ENCODE assay signal across 8 cellular contexts in genomic region chr20:47307569-47307968, GRCh38. TPM values are rescaled to one million over a fixed set of nuclear protein-coding genes. Genes with fewer than 3 reads are reported as not detected.
DNase-seq lines count a peak whose midpoint lies in the region; ATAC-seq, FAIRE-seq and TF ChIP-seq lines count a peak whose summit lies in the region.
"Not testable (repeated sequence)": the region's sequence is repeated elsewhere in the genome, so short reads cannot be mapped to it uniquely, and the experiment has no call there.

No MANE protein-coding gene starts in this region.

- TF ChIP-seq EP300 in K562 (IDR thresholded peaks at IDR 0.05; ENCODE audit: low read length); esophagus muscularis mucosa (IDR thresholded peaks at IDR 0.05); sigmoid colon (IDR thresholded peaks at IDR 0.05); stomach (IDR thresholded peaks at IDR 0.05): not testable (repeated sequence)

- not testable (repeated sequence) for H3K27me3 ChIP-seq in GM23338 (ENCODE audit: insufficient read depth); RWPE2 (ENCODE audit: insufficient read depth, poor library complexity, severe bottlenecking); K562 (ENCODE audit: control insufficient read depth in 2 of 2, insufficient read depth in 2 of 2, low read length in 2 of 2); esophagus muscularis mucosa; mesenchymal stem cell (ENCODE audit: control insufficient read depth in 1 of 2, insufficient read depth in 1 of 2, low read length in 2 of 2); trophoblast cell (ENCODE audit: insufficient read depth, low read length); sigmoid colon; stomach

- peak overlapping the region; percentile 88; the same call in 1 of the 2 replicates for H3K27ac ChIP-seq in GM23338 (ENCODE audit: low read depth)
- peak overlapping the region; percentile 72 for H3K27ac ChIP-seq in RWPE2 (ENCODE audit: poor library complexity, severe bottlenecking)
- not testable (repeated sequence) for H3K27ac ChIP-seq in K562 (ENCODE audit: extremely low read depth, low read depth, low read length); mesenchymal stem cell (ENCODE audit: low read length, poor library complexity, severe bottlenecking); trophoblast cell (ENCODE audit: low read depth, low read length)
- H3K27ac ChIP-seq in esophagus muscularis mucosa (replicated peaks in 1 of 4) = peak overlapping the region; percentile 76 to 99 (median 96)
- peak overlapping the region; percentile 66 to 97 (median 94) for H3K27ac ChIP-seq in sigmoid colon
- peak overlapping the region in 3 of 5 donors; percentile 12 to 97 (median 74) for H3K27ac ChIP-seq in stomach

- H3F3A ChIP-seq in GM23338 (replicated peaks; ENCODE audit: low read depth) = peaks cover 26% of the 10 kb centered on the region

- CTCF ChIA-PET in K562 (lab: Yijun Ruan, JAX; ENCODE audit: low intra/inter-chr PET ratio) = not testable (repeated sequence)

- H3K4ac ChIP-seq in mesenchymal stem cell (ENCODE audit: low read depth in 1 of 2, low read length in 2 of 2) = not testable (repeated sequence)
- peak overlapping the region; percentile 44 for H3K4ac ChIP-seq in trophoblast cell (ENCODE audit: low read depth, low read length)

- FAIRE-seq in K562 (lab: Jason Lieb, UNC) = not testable (repeated sequence)

- H4K20me1 ChIP-seq in GM23338 (replicated peaks; ENCODE audit: insufficient read depth) = not testable (repeated sequence)
- peaks cover 29% of the 10 kb centered on the region for H4K20me1 ChIP-seq in K562 (replicated peaks; ENCODE audit: control insufficient read depth, insufficient read depth, low read length)

- H3K9ac ChIP-seq in K562 (ENCODE audit: insufficient read depth in 1 of 2, low read depth in 2 of 2, low read length in 2 of 2); mesenchymal stem cell (ENCODE audit: low read length); trophoblast cell (ENCODE audit: low read length): not testable (repeated sequence)

- TF ChIP-seq POLR2A in K562 (conservative IDR thresholded peaks at IDR 0.05); esophagus muscularis mucosa (IDR thresholded peaks at IDR 0.05; ENCODE audit: low read depth); sigmoid colon (IDR thresholded peaks at IDR 0.05); stomach (IDR thresholded peaks at IDR 0.05): not testable (repeated sequence)

- not testable (repeated sequence) for H3K4me3 Mint-ChIP-seq in GM23338

- H3K9me3 Mint-ChIP-seq in GM23338 = not testable (repeated sequence)

- not testable (repeated sequence) for DNase-seq in GM23338 (ENCODE audit: low spot score); K562 (ENCODE audit: extremely low read depth in 1 of 4, low spot score in 3 of 4); esophagus muscularis mucosa (ENCODE audit: extremely low spot score); mesenchymal stem cell; stomach
- DNase-seq in RWPE2 (ENCODE audit: low spot score) (peak; percentile 36), trophoblast cell (peak; percentile 53 to 69), sigmoid colon (peak; percentile 55)

- not testable (repeated sequence) for H2BK120ac ChIP-seq in mesenchymal stem cell (ENCODE audit: low read depth, low read length); trophoblast cell (ENCODE audit: insufficient read depth, low read length, poor library complexity)

- intact Hi-C loops in K562 (cut with micrococcal nuclease); esophagus muscularis mucosa (cut with DNase I); sigmoid colon (cut with DNase I); stomach (cut with DNase I; ENCODE audit: low total_unique reads): not testable (repeated sequence)

- not testable (repeated sequence) for H3K9me2 ChIP-seq in GM23338 (ENCODE audit: insufficient read depth)

- POLR2A ChIA-PET in K562 (lab: Yijun Ruan, JAX) = interaction anchor here (0.8 kb wide), 1 partner anchor 10 kb away, joined by 3 read pairs; no protein-coding TSS in a partner anchor

- H3K36me3 ChIP-seq in GM23338 (ENCODE audit: insufficient read depth) (peaks cover 30% of the 10 kb centered on the region), RWPE2 (ENCODE audit: low read depth) (peaks cover 96% of the 10 kb centered on the region), K562 (ENCODE audit: control insufficient read depth, insufficient read depth, low read length) (peaks cover 97% of the 10 kb centered on the region), esophagus muscularis mucosa (peaks cover 9 to 66% (median 39%) of the 10 kb centered on the region in 4 donors), mesenchymal stem cell (ENCODE audit: control insufficient read depth in 1 of 2, insufficient read depth in 2 of 2, low read depth in 1 of 2, low read length in 2 of 2) (peaks cover 43 to 61% of the 10 kb centered on the region in 2 experiments), trophoblast cell (ENCODE audit: control insufficient read depth in 1 of 2, insufficient read depth in 2 of 2, low read length in 2 of 2) (peaks cover 13 to 25% of the 10 kb centered on the region in 2 experiments), sigmoid colon (peaks cover 0 to 32% (median 0%) of the 10 kb centered on the region in 4 donors), stomach (peaks cover 4 to 67% (median 62%) of the 10 kb centered on the region in 4 donors)

- TF ChIP-seq RAD21 in K562 (CRISPR knock-in tag; conservative IDR thresholded peaks at IDR 0.05 in 1 of 2, IDR thresholded peaks at IDR 0.05 in 1 of 2) = not testable (repeated sequence)

- H3K4me1 ChIP-seq in GM23338 (ENCODE audit: insufficient read depth) = peaks cover 54% of the 10 kb centered on the region
- peaks cover 31% of the 10 kb centered on the region for H3K4me1 ChIP-seq in RWPE2 (ENCODE audit: insufficient read depth, poor library complexity, severe bottlenecking)
- H3K4me1 ChIP-seq in K562 (replicated peaks in 1 of 2; ENCODE audit: control insufficient read depth in 2 of 2, insufficient read depth in 2 of 2, low read length in 2 of 2) = peaks cover 0 to 11% of the 10 kb centered on the region in 2 experiments; a peak in 2 of 5 replicates
- peaks cover 42 to 88% (median 86%) of the 10 kb centered on the region in 4 donors for H3K4me1 ChIP-seq in esophagus muscularis mucosa
- H3K4me1 ChIP-seq in mesenchymal stem cell (ENCODE audit: control insufficient read depth, insufficient read depth, low read depth, low read length) = not testable (repeated sequence)
- peaks cover 8 to 26% of the 10 kb centered on the region in 2 experiments for H3K4me1 ChIP-seq in trophoblast cell (ENCODE audit: control insufficient read depth in 1 of 2, insufficient read depth in 2 of 2, low read length in 2 of 2)
- H3K4me1 ChIP-seq in sigmoid colon = peaks cover 0 to 83% (median 51%) of the 10 kb centered on the region in 4 donors
- peaks cover 20 to 94% (median 58%) of the 10 kb centered on the region in 4 donors for H3K4me1 ChIP-seq in stomach

- H2AK5ac ChIP-seq in mesenchymal stem cell (ENCODE audit: low read length, severe bottlenecking); trophoblast cell (ENCODE audit: low read length): not testable (repeated sequence)

- H2BK12ac ChIP-seq in mesenchymal stem cell (ENCODE audit: low read length in 2 of 2); trophoblast cell (ENCODE audit: low read length): not testable (repeated sequence)

- H3K9me3 ChIP-seq in RWPE2 (ENCODE audit: severe bottlenecking); K562 (replicated peaks; ENCODE audit: control insufficient read depth, insufficient read depth, low read depth, low read length); esophagus muscularis mucosa; mesenchymal stem cell (ENCODE audit: control insufficient read depth, low read length); trophoblast cell (ENCODE audit: insufficient read depth, low read depth, low read length); sigmoid colon; stomach: not testable (repeated sequence)

- not testable (repeated sequence) for H3K14ac ChIP-seq in mesenchymal stem cell (ENCODE audit: low read length in 2 of 2); trophoblast cell (ENCODE audit: low read length)

- H2BK5ac ChIP-seq in mesenchymal stem cell (ENCODE audit: low read depth, low read length, poor library complexity, severe bottlenecking); trophoblast cell (ENCODE audit: low read depth, low read length, poor library complexity): not testable (repeated sequence)

- not testable (repeated sequence) for H3K4me3 ChIP-seq in GM23338; RWPE2 (ENCODE audit: severe bottlenecking); K562; esophagus muscularis mucosa; mesenchymal stem cell (ENCODE audit: insufficient read depth in 1 of 2, low read depth in 1 of 2, low read length in 2 of 2); trophoblast cell (ENCODE audit: low read depth, low read length); sigmoid colon; stomach

- not testable (repeated sequence) for ATAC-seq in GM23338; RWPE2 (ENCODE audit: low read depth); K562

- H3K23ac ChIP-seq in mesenchymal stem cell (ENCODE audit: low read length in 2 of 2); trophoblast cell (ENCODE audit: low read length): not testable (repeated sequence)

- BruUV-seq in K562 (replicated peaks; lab: Mats Ljungman, UMichigan) = not testable (repeated sequence)

- H3K18ac ChIP-seq in mesenchymal stem cell (ENCODE audit: low read depth in 1 of 2, low read length in 2 of 2) = not testable (repeated sequence)
- H3K18ac ChIP-seq in trophoblast cell (ENCODE audit: low read length) = peak overlapping the region; percentile 38

- not testable (repeated sequence) for H2AFZ ChIP-seq in GM23338; K562 (ENCODE audit: low read depth, low read length); mesenchymal stem cell (ENCODE audit: low read depth, low read length); trophoblast cell (ENCODE audit: insufficient read depth, low read length, poor library complexity)

- H2BK15ac ChIP-seq in mesenchymal stem cell (ENCODE audit: low read depth, poor library complexity, severe bottlenecking) = peak overlapping the region; percentile 82

- H3K79me1 ChIP-seq in mesenchymal stem cell (replicated peaks; ENCODE audit: low read length, poor library complexity, severe bottlenecking) (peaks cover 46% of the 10 kb centered on the region), trophoblast cell (ENCODE audit: low read length) (peaks cover 25% of the 10 kb centered on the region)

- H3K27me3 Mint-ChIP-seq in GM23338 (ENCODE audit: insufficient read depth, low read depth, poor library complexity) = peaks cover 28% of the 10 kb centered on the region

- TF ChIP-seq CTCF in GM23338 (conservative IDR thresholded peaks at IDR 0.05; ENCODE audit: low read depth in 2 of 2); RWPE2 (IDR thresholded peaks at IDR 0.05; ENCODE audit: poor library complexity, severe bottlenecking); K562 (IDR thresholded peaks at IDR 0.05 in 2 of 3, conservative IDR thresholded peaks at IDR 0.05 in 1 of 3; ENCODE audit: insufficient read depth in 2 of 3, low read depth in 1 of 3, low read length in 3 of 3); esophagus muscularis mucosa (IDR thresholded peaks at IDR 0.05); sigmoid colon (IDR thresholded peaks at IDR 0.05); stomach (IDR thresholded peaks at IDR 0.05): not testable (repeated sequence)

- not testable (repeated sequence) for H3K4me2 ChIP-seq in GM23338; K562 (ENCODE audit: insufficient read depth, low read length); mesenchymal stem cell (ENCODE audit: low read length, poor library complexity, severe bottlenecking); trophoblast cell (ENCODE audit: low read length)

- not testable (repeated sequence) for H4K91ac ChIP-seq in mesenchymal stem cell (ENCODE audit: low read length); trophoblast cell (ENCODE audit: low read depth, low read length)

- peaks cover 89% of the 10 kb centered on the region for H3K36me3 Mint-ChIP-seq in GM23338 (ENCODE audit: low read depth)

- not testable (repeated sequence) for H4K8ac ChIP-seq in mesenchymal stem cell (ENCODE audit: low read length); trophoblast cell (ENCODE audit: low read depth, low read length)

- in situ Hi-C loops in K562 (cut with MboI) = loop anchor here (5.0 kb wide), 1 partner anchor 75 kb away; no protein-coding TSS in a partner anchor

- peaks cover 61% of the 10 kb centered on the region for H3K4me1 Mint-ChIP-seq in GM23338

- H3K9me1 ChIP-seq in K562 (ENCODE audit: control insufficient read depth, insufficient read depth, low read length) = not testable (repeated sequence)

- WGBS in K562 (ENCODE audit: insufficient coverage, low coverage, missing lambda C conversion rate) = 94% methylated on average over 9 of the region's 9 CpGs
- 100% methylated on average over 8 of the region's 9 CpGs for WGBS in esophagus muscularis mucosa
- WGBS in mesenchymal stem cell = 98% methylated on average over 9 of the region's 9 CpGs
- no CpG with 5 or more reads among the region's 9 CpGs for WGBS in trophoblast cell (ENCODE audit: extremely low coverage, insufficient coverage, insufficient read length)
- 88 to 96% methylated on average over 9 of the region's 9 CpGs for WGBS in sigmoid colon, 2 donors
- 94 to 98% (median 95%) methylated on average over 9 of the region's 9 CpGs for WGBS in stomach, 5 donors

- not testable (repeated sequence) for H3K27ac Mint-ChIP-seq in GM23338

- H3K79me2 ChIP-seq in GM23338 (replicated peaks; ENCODE audit: insufficient read depth) (peaks cover 100% of the 10 kb centered on the region), K562 (ENCODE audit: control insufficient read depth, insufficient read depth, low read length) (peaks cover 100% of the 10 kb centered on the region)
- H3K79me2 ChIP-seq in trophoblast cell (ENCODE audit: control insufficient read depth, insufficient read depth, low read length, poor library complexity) = not testable (repeated sequence)

- not testable (repeated sequence) for H4K12ac ChIP-seq in trophoblast cell (ENCODE audit: low read depth, low read length)

RNA-seq across cellular contexts. Expression of gene ZMYND8, which starts 48.9 kb away (rescaled TPM):
- total RNA-seq in GM23338 (2014; rRNA removed; shearing (Covaris generic)) = 64.2 and 70.9 TPM in 2 replicates
- polyA plus RNA-seq in GM23338 (2016; fragmentation: Nextera tagmentation; extraction: Ambion mirVana) (122 and 128 TPM in 2 replicates), K562 (2011; rRNA removed) (80.8 and 95.0 TPM in 2 replicates), K562 (2014; fragmentation: Illumina TruSeq; extraction: Trizol) (97.2 and 121 TPM in 2 replicates), K562 (2014; fragmentation: Nextera tagmentation; extraction: Ambion mirVana) (10 to 100 TPM; 31.8 to 58.0 TPM), K562 (2014; rRNA removed) (63.9 and 79.5 TPM in 2 replicates), sigmoid colon (10 to 100 TPM in 2 of 3 donors, 1 to 10 TPM in 1; 7.8 to 23.2 (median 11.3) TPM), stomach (10 to 100 TPM in 2 of 3 donors, 1 to 10 TPM in 1; 9.2 to 13.6 (median 12.7) TPM)
- 399 and 515 TPM in 2 replicates for total RNA-seq in K562 (2011; cell fraction: chromatin; rRNA removed; ENCODE audit: low replicate concordance)
- 184 and 194 TPM in 2 replicates for total RNA-seq in K562 (2011; cell fraction: nucleolus; rRNA removed)
- 232 and 241 TPM in 2 replicates for total RNA-seq in K562 (2011; cell fraction: nucleoplasm; rRNA removed)
- total RNA-seq in K562 (2014; rRNA removed) (51.8 and 62.6 TPM in 2 replicates), K562 (2014; rRNA removed; fragmentation: Illumina TruSeq; extraction: Trizol) (71.9 and 79.2 TPM in 2 replicates), K562 (2015; rRNA removed; fragmentation: Illumina TruSeq; extraction: Trizol) (65.3 and 67.3 TPM in 2 replicates), K562 (2021) (129 and 148 TPM in 2 replicates), esophagus muscularis mucosa (10 to 100 TPM; 44.6 to 78.6 (median 65.8) TPM), sigmoid colon (10 to 100 TPM; 24.8 to 46.0 (median 29.3) TPM), stomach (10 to 100 TPM; 25.9 to 82.6 (median 54.3) TPM)
- 42.9 and 46.7 TPM in 2 replicates for polyA plus RNA-seq in K562 (2011; cell fraction: cytosol; rRNA removed)
- 147 and 184 TPM in 2 replicates for polyA plus RNA-seq in K562 (2011; cell fraction: nucleus; rRNA removed)
- polyA plus RNA-seq in K562 (2012) = 48.4 and 62.9 TPM in 2 replicates
- 140 and 160 TPM in 2 replicates for polyA minus RNA-seq in K562 (2011; rRNA and poly(A)+ RNA removed)
- 71.6 and 73.2 TPM in 2 replicates for polyA minus RNA-seq in K562 (2011; cell fraction: cytosol; rRNA and poly(A)+ RNA removed)
- polyA minus RNA-seq in K562 (2011; cell fraction: nucleus; rRNA and poly(A)+ RNA removed) = 125 and 198 TPM in 2 replicates
- 21.6 TPM for polyA plus RNA-seq in mesenchymal stem cell (2013, experiment 1 of 2)
- polyA plus RNA-seq in mesenchymal stem cell (2013, experiment 2 of 2) = 24.4 TPM
- polyA plus RNA-seq in trophoblast cell (2013) = 44.5 and 45.1 TPM in 2 replicates
